ENCODE assay signal across 1 cellular context in genomic region chr17:50055426-50056216, GRCh38.
TF ChIP-seq lines count a peak whose summit lies in the region.

ITGA3 (plus strand) TSS chr17:50056110; CDS start chr17:50056440, 330 bp downstream.

TF ChIP-seq in HepG2, 621 proteins besides CTCF, POLR2A, EP300 and RAD21 (continued from another document):
- TF ChIP-seq EZH2 (conservative IDR thresholded peaks at IDR 0.05; ENCODE audit: low read depth, low read length) (0 out of 2 replicates have a peak, but pooled peaks have one; percentile 8), ARID4A (CRISPR knock-in tag; IDR thresholded peaks at IDR 0.05; ENCODE audit: borderline replicate concordance) (peak; percentile 12; the same call in 1 of the 2 replicates), ZMYM3 (CRISPR knock-in tag; IDR thresholded peaks at IDR 0.05) (peak; percentile 32; the same call in 1 of the 2 replicates)
